In the genomic region with DNA sequence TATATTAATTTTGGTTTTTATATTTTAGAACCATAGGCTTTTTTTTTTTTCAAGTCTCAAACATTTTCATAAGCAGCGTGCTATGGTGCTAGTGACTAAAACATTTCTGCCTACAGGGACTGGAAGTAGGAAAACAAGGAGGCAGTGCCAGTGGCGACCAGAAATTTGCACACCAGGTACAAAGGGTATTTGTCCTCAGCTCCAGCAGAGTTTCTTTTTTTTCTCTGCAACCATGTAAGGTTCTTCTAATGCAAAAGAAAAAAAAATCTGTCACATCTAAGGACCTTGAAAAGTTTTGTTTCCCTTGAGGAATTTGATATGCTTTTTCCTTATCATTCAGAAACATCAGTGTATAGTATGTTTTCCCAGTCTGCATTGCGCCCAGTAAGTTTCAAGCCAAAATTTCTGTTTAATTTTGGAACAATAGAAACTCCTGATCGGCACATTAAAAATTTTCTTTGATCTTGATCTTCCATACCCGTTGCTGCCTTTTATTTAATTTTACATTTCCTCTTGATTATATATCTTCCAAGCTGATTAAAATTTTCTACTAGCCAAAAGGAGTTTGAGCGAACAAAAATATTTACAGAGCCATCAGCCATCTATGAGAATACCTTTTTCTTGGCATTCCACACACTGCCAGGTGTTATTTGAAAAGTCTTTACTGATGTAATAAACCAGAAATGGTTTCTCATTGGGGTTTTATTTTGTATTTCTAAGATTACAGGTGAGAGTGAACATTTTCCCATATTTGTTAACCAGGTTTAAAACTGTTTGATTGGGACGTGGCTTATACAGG, we compare ENCODE assay signal across 1 cellular context.
TF ChIP-seq lines count a peak whose summit lies in the region.

No MANE protein-coding gene starts in this region.

TF ChIP-seq in HepG2, 621 proteins besides CTCF, POLR2A, EP300 and RAD21:
- TF ChIP-seq FOXP1 (IDR thresholded peaks at IDR 0.05), result no peak
- TF ChIP-seq FOXP1 (CRISPR knock-in tag; IDR thresholded peaks at IDR 0.05), result peak; percentile 16; the same call in 1 of the 2 replicates
- TF ChIP-seq, protein P1, sequence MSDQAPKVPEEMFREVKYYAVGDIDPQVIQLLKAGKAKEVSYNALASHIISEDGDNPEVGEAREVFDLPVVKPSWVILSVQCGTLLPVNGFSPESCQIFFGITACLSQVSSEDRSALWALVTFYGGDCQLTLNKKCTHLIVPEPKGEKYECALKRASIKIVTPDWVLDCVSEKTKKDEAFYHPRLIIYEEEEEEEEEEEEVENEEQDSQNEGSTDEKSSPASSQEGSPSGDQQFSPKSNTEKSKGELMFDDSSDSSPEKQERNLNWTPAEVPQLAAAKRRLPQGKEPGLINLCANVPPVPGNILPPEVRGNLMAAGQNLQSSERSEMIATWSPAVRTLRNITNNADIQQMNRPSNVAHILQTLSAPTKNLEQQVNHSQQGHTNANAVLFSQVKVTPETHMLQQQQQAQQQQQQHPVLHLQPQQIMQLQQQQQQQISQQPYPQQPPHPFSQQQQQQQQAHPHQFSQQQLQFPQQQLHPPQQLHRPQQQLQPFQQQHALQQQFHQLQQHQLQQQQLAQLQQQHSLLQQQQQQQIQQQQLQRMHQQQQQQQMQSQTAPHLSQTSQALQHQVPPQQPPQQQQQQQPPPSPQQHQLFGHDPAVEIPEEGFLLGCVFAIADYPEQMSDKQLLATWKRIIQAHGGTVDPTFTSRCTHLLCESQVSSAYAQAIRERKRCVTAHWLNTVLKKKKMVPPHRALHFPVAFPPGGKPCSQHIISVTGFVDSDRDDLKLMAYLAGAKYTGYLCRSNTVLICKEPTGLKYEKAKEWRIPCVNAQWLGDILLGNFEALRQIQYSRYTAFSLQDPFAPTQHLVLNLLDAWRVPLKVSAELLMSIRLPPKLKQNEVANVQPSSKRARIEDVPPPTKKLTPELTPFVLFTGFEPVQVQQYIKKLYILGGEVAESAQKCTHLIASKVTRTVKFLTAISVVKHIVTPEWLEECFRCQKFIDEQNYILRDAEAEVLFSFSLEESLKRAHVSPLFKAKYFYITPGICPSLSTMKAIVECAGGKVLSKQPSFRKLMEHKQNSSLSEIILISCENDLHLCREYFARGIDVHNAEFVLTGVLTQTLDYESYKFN (CRISPR knock-in tag; conservative IDR thresholded peaks at IDR 0.05), result peak; percentile 54
- TF ChIP-seq KAT8 (CRISPR knock-in tag; IDR thresholded peaks at IDR 0.05), result peak; percentile 29; the same call in 1 of the 2 replicates
- 0 out of 2 replicates have a peak, but pooled peaks have one; percentile 33 for TF ChIP-seq NFIC (IDR thresholded peaks at IDR 0.05; ENCODE audit: low read length)
- no peak for TF ChIP-seq ZSCAN20 (CRISPR knock-in tag; IDR thresholded peaks at IDR 0.05; ENCODE audit: borderline replicate concordance)
- TF ChIP-seq RORA (CRISPR knock-in tag; IDR thresholded peaks at IDR 0.05), result 0 out of 2 replicates have a peak, but pooled peaks have one; percentile 73
- TF ChIP-seq, protein P2, sequence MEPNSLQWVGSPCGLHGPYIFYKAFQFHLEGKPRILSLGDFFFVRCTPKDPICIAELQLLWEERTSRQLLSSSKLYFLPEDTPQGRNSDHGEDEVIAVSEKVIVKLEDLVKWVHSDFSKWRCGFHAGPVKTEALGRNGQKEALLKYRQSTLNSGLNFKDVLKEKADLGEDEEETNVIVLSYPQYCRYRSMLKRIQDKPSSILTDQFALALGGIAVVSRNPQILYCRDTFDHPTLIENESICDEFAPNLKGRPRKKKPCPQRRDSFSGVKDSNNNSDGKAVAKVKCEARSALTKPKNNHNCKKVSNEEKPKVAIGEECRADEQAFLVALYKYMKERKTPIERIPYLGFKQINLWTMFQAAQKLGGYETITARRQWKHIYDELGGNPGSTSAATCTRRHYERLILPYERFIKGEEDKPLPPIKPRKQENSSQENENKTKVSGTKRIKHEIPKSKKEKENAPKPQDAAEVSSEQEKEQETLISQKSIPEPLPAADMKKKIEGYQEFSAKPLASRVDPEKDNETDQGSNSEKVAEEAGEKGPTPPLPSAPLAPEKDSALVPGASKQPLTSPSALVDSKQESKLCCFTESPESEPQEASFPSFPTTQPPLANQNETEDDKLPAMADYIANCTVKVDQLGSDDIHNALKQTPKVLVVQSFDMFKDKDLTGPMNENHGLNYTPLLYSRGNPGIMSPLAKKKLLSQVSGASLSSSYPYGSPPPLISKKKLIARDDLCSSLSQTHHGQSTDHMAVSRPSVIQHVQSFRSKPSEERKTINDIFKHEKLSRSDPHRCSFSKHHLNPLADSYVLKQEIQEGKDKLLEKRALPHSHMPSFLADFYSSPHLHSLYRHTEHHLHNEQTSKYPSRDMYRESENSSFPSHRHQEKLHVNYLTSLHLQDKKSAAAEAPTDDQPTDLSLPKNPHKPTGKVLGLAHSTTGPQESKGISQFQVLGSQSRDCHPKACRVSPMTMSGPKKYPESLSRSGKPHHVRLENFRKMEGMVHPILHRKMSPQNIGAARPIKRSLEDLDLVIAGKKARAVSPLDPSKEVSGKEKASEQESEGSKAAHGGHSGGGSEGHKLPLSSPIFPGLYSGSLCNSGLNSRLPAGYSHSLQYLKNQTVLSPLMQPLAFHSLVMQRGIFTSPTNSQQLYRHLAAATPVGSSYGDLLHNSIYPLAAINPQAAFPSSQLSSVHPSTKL (CRISPR knock-in tag; IDR thresholded peaks at IDR 0.05), result peak; percentile 29; the same call in 1 of the 2 replicates
- 0 out of 2 replicates have a peak, but pooled peaks have one; percentile 27 for TF ChIP-seq ZNF558 (CRISPR knock-in tag; IDR thresholded peaks at IDR 0.05; ENCODE audit: borderline replicate concordance)
- peak; percentile 51; the same call in 1 of the 2 replicates for TF ChIP-seq CHD4 (IDR thresholded peaks at IDR 0.05; ENCODE audit: borderline replicate concordance, low read length)
- no peak for TF ChIP-seq PCBP2 (optimal IDR thresholded peaks at IDR 0.05; ENCODE audit: low read depth, low read length, poor library complexity, severe bottlenecking)
- peak; percentile 39; the same call in 1 of the 2 replicates for TF ChIP-seq HNF4G (IDR thresholded peaks at IDR 0.05; ENCODE audit: borderline replicate concordance, low read depth, low read length)
- TF ChIP-seq HNF4G (CRISPR knock-in tag; IDR thresholded peaks at IDR 0.05; ENCODE audit: borderline replicate concordance, low read depth), result no peak
- TF ChIP-seq, protein P3, sequence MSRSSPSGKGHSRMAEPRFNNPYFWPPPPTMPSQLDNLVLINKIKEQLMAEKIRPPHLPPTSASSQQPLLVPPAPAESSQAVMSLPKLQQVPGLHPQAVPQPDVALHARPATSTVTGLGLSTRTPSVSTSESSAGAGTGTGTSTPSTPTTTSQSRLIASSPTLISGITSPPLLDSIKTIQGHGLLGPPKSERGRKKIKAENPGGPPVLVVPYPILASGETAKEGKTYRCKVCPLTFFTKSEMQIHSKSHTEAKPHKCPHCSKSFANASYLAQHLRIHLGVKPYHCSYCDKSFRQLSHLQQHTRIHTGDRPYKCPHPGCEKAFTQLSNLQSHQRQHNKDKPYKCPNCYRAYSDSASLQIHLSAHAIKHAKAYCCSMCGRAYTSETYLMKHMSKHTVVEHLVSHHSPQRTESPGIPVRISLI (CRISPR knock-in tag; IDR thresholded peaks at IDR 0.05; ENCODE audit: borderline replicate concordance), result peak; percentile 63; the same call in 1 of the 2 replicates
- TF ChIP-seq KDM1A (CRISPR knock-in tag; IDR thresholded peaks at IDR 0.05), result no peak
- peak; percentile 35 for TF ChIP-seq HNF4A (CRISPR knock-in tag; IDR thresholded peaks at IDR 0.05)
